ENCODE assay signal across 15 cellular contexts in the genomic region with DNA sequence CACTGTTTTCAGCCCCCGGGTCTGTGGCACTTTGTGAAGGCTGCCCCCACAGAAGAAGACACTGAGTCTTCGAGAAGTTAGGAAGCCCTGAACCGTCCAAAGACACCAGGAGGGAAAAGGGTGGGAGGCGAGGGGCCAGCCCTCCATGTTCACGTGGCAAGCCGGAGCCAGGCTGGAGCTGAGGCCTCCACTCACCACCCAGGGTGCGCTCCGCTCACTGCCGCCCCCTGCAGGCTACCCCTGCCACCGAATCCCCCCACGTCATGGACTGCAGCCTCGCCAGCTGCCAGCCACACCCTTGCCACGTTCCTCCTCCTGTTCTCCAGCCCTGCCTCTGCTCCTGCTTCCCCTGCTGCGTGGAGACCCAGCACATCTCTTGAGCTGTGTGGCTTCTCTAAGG. TPM values are rescaled to one million over a fixed set of nuclear protein-coding genes. Genes with fewer than 3 reads are reported as not detected.
DNase-seq lines count a peak whose midpoint lies in the region; ATAC-seq, FAIRE-seq and TF ChIP-seq lines count a peak whose summit lies in the region.
"Had no signal": no experiment of that assay in that cellular context is flagged by ENCODE, and none has a peak within 500 bp of the region (broad histone marks: within the 10 kb centered on the region; RNA-seq: fewer than 3 reads in every experiment).

No MANE protein-coding gene starts in this region.

- intact Hi-C loops in K562 (cut with micrococcal nuclease) (no loop called here), ascending aorta (cut with DNase I) (no loop called here)

- H3K4me1 ChIP-seq in K562 (replicated peaks in 1 of 2; ENCODE audit: control insufficient read depth in 2 of 2, insufficient read depth in 2 of 2, low read length in 2 of 2) (peaks cover 0 to 14% of the 10 kb centered on the region in 2 experiments; a peak in 1 of 5 replicates), ascending aorta (no peaks in the 10 kb centered on the region)
- H3K4me1 ChIP-seq: left ventricle myocardium inferior had no signal

- no peaks in the 10 kb centered on the region for H3K79me2 ChIP-seq in K562 (ENCODE audit: control insufficient read depth, insufficient read depth, low read length)

- no peak for TF ChIP-seq EP300 in K562 (IDR thresholded peaks at IDR 0.05; ENCODE audit: low read length)

- TF ChIP-seq CTCF in GM06990 (IDR thresholded peaks at IDR 0.05; ENCODE audit: insufficient read depth, low read length, poor library complexity, severe bottlenecking), result peak; percentile 36
- peak; percentile 45 for TF ChIP-seq CTCF in LNCaP clone FGC (IDR thresholded peaks at IDR 0.05; ENCODE audit: control insufficient read depth, extremely low read depth, insufficient read depth)
- TF ChIP-seq CTCF in K562 (IDR thresholded peaks at IDR 0.05 in 2 of 3, conservative IDR thresholded peaks at IDR 0.05 in 1 of 3; ENCODE audit: insufficient read depth in 2 of 3, low read depth in 1 of 3, low read length in 3 of 3), result peak; percentile 59 to 76 (median 67)
- TF ChIP-seq CTCF in ascending aorta (IDR thresholded peaks at IDR 0.05), result no peak

- H2AFZ ChIP-seq in K562 (ENCODE audit: low read depth, low read length), result no peak overlapping the region

- H3K9ac ChIP-seq in K562 (ENCODE audit: insufficient read depth in 1 of 2, low read depth in 2 of 2, low read length in 2 of 2), result no peak overlapping the region; a peak in 1 of 4 replicates

- DNase-seq in AML-193 (lab: John Stamatoyannopoulos, UW) (peak; percentile 7 to 12), GM06990 (ENCODE audit: extremely low read depth, insufficient read length) (no peak), LNCaP clone FGC (ENCODE audit: low read depth) (no peak), K562 (ENCODE audit: extremely low read depth in 1 of 4, low spot score in 3 of 4) (peak; percentile 49 to 84 (median 76)), amygdala (lab: John Stamatoyannopoulos, UW) (no peak), ascending aorta (ENCODE audit: low spot score in 2 of 2) (no peak)
- DNase-seq: activated naive CD8-positive, alpha-beta T cell treated with anti-CD3 and anti-CD28 coated beads, Interleukin-2, amount 10 ng/mL, durations not matched to agents 7 days and 5 days; CD8-positive, alpha-beta memory T cell; left ventricle myocardium inferior; NCI-H1048; NCI-H2171 treated with DMSO at 0.1 percent for 48 hours had no signal

- in situ Hi-C loops in K562 (cut with MboI), result loop anchor here (25.0 kb wide), 1 partner anchor 363 kb away; no protein-coding TSS in a partner anchor

- H3K27ac ChIP-seq in K562 (ENCODE audit: extremely low read depth, low read depth, low read length) (no peak overlapping the region), ascending aorta (no peak overlapping the region)
- H3K27ac ChIP-seq: HL-60, left ventricle myocardium inferior, thoracic aorta had no signal

- H3K4me3 ChIP-seq in GM06990 (replicated peaks; ENCODE audit: low read depth, low read length) (no peak overlapping the region), LNCaP clone FGC (ENCODE audit: low read depth, low read length) (no peak overlapping the region), K562 (no peak overlapping the region), ascending aorta (no peak overlapping the region)
- H3K4me3 ChIP-seq: left ventricle myocardium inferior, thoracic aorta had no signal

- H4K20me1 ChIP-seq in K562 (replicated peaks; ENCODE audit: control insufficient read depth, insufficient read depth, low read length), result no peaks in the 10 kb centered on the region

- H3K4me2 ChIP-seq in K562 (ENCODE audit: insufficient read depth, low read length), result no peak overlapping the region

- BruUV-seq in K562 (replicated peaks; lab: Mats Ljungman, UMichigan), result no TSS peak

- H3K36me3 ChIP-seq in GM06990 (ENCODE audit: control insufficient read depth, insufficient read depth, low read length) (no peaks in the 10 kb centered on the region), K562 (ENCODE audit: control insufficient read depth, insufficient read depth, low read length) (no peaks in the 10 kb centered on the region), ascending aorta (no peaks in the 10 kb centered on the region)
- H3K36me3 ChIP-seq: left ventricle myocardium inferior, thoracic aorta had no signal

- peak; percentile 84 for ATAC-seq in K562
- ATAC-seq in HG03280 (IDR thresholded peaks at IDR 0.05; ENCODE audit: unreplicated experiment), result no peak
- no peak for ATAC-seq in HG02885 (IDR thresholded peaks at IDR 0.05; ENCODE audit: poor library complexity, unreplicated experiment)

- POLR2A ChIA-PET in K562 (lab: Yijun Ruan, JAX), result interaction anchor here (0.6 to 0.7 kb wide), 2 partner anchors 16 to 176 kb away, joined by 3 read pairs; no protein-coding TSS in a partner anchor

- H3K27me3 ChIP-seq in GM06990 (replicated peaks; ENCODE audit: control insufficient read depth, insufficient read depth, low read length) (no peaks in the 10 kb centered on the region; the same call in 1 of the 2 replicates), K562 (ENCODE audit: control insufficient read depth in 2 of 2, insufficient read depth in 2 of 2, low read length in 2 of 2) (peaks cover 36 to 84% of the 10 kb centered on the region in 2 experiments), ascending aorta (no peaks in the 10 kb centered on the region)

- FAIRE-seq in K562 (lab: Jason Lieb, UNC), result no peak

- no peaks in the 10 kb centered on the region for H3K9me1 ChIP-seq in K562 (ENCODE audit: control insufficient read depth, insufficient read depth, low read length)

- TF ChIP-seq RAD21 in K562 (CRISPR knock-in tag; conservative IDR thresholded peaks at IDR 0.05 in 1 of 2, IDR thresholded peaks at IDR 0.05 in 1 of 2), result 0 out of 4 replicates have a peak, but pooled peaks of 1 of the 2 experiments have one; percentile 16

- no peaks in the 10 kb centered on the region for H3K9me3 ChIP-seq in K562 (replicated peaks; ENCODE audit: control insufficient read depth, insufficient read depth, low read depth, low read length)
- H3K9me3 ChIP-seq in ascending aorta, result no peaks in the 10 kb centered on the region
- H3K9me3 ChIP-seq: left ventricle myocardium inferior, thoracic aorta had no signal

- WGBS in K562 (ENCODE audit: insufficient coverage, low coverage, missing lambda C conversion rate), result 4% methylated on average over 14 of the region's 14 CpGs

- TF ChIP-seq POLR2A in K562 (conservative IDR thresholded peaks at IDR 0.05), result no peak

- CTCF ChIA-PET in K562 (lab: Yijun Ruan, JAX; ENCODE audit: low intra/inter-chr PET ratio), result no interaction called here

TF ChIP-seq in K562, 482 proteins besides CTCF, POLR2A, EP300 and RAD21 (continues in another document):
- TF ChIP-seq CEBPB (tag; IDR thresholded peaks at IDR 0.05), result no peak
- no peak for TF ChIP-seq SIN3A (IDR thresholded peaks at IDR 0.05; ENCODE audit: borderline replicate concordance in 2 of 2, control insufficient read depth in 1 of 2, low read depth in 2 of 2, low read length in 2 of 2)
- no peak for TF ChIP-seq DDX20 (tag; IDR thresholded peaks at IDR 0.05; ENCODE audit: low read depth)
- TF ChIP-seq ZNF124 (CRISPR knock-in tag; IDR thresholded peaks at IDR 0.05), result no peak
- no peak for TF ChIP-seq CREB1 (IDR thresholded peaks at IDR 0.05)
- TF ChIP-seq CREB1 (CRISPR knock-in tag; IDR thresholded peaks at IDR 0.05), result 0 out of 2 replicates have a peak, but pooled peaks have one; percentile 35
- TF ChIP-seq, protein P1, sequence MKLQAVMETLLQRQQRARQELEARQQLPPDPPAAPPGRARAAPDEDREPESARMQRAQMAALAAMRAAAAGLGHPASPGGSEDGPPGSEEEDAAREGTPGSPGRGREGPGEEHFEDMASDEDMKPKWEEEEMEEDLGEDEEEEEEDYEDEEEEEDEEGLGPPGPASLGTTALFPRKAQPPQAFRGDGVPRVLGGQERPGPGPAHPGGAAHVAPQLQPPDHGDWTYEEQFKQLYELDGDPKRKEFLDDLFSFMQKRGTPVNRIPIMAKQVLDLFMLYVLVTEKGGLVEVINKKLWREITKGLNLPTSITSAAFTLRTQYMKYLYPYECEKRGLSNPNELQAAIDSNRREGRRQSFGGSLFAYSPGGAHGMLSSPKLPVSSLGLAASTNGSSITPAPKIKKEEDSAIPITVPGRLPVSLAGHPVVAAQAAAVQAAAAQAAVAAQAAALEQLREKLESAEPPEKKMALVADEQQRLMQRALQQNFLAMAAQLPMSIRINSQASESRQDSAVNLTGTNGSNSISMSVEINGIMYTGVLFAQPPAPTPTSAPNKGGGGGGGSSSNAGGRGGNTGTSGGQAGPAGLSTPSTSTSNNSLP (IDR thresholded peaks at IDR 0.05; ENCODE audit: borderline replicate concordance, low read depth, low read length), result no peak
- no peak for TF ChIP-seq ZC3H11A (IDR thresholded peaks at IDR 0.05; ENCODE audit: low read depth, low read length)
- no peak for TF ChIP-seq MTF1 (CRISPR knock-in tag; IDR thresholded peaks at IDR 0.05; ENCODE audit: borderline replicate concordance)
- peak; percentile 56; the same call in 1 of the 2 replicates for TF ChIP-seq TFAP4 (CRISPR knock-in tag; IDR thresholded peaks at IDR 0.05; ENCODE audit: borderline replicate concordance)

RNA-seq across cellular contexts. Expression of gene EN2, which starts 59.0 kb away (rescaled TPM):
- total RNA-seq in K562 (2011; cell fraction: chromatin; rRNA removed; ENCODE audit: low replicate concordance), result not detected in 2 replicates
- not detected in 2 replicates for total RNA-seq in K562 (2011; cell fraction: nucleolus; rRNA removed)
- total RNA-seq in K562 (2011; cell fraction: nucleoplasm; rRNA removed), result not detected in 2 replicates
- total RNA-seq in K562 (2014; rRNA removed) (0.08 TPM in 1 of 2 replicates, not detected in the other), K562 (2014; rRNA removed; fragmentation: Illumina TruSeq; extraction: Trizol) (not detected in 2 replicates), K562 (2015; rRNA removed; fragmentation: Illumina TruSeq; extraction: Trizol) (not detected in 2 replicates), K562 (2021) (0.04 TPM in 1 of 2 replicates, not detected in the other), ascending aorta (not detected)
- polyA plus RNA-seq in K562 (2011; rRNA removed) (not detected in 2 replicates), K562 (2014; fragmentation: Illumina TruSeq; extraction: Trizol) (0.04 TPM in 1 of 2 replicates, not detected in the other), K562 (2014; fragmentation: Nextera tagmentation; extraction: Ambion mirVana) (not detected), K562 (2014; rRNA removed) (0.04 and 0.07 TPM in 2 replicates)
- not detected in 2 replicates for polyA plus RNA-seq in K562 (2011; cell fraction: cytosol; rRNA removed)
- polyA plus RNA-seq in K562 (2011; cell fraction: nucleus; rRNA removed), result not detected in 2 replicates
- polyA plus RNA-seq in K562 (2012), result 0.07 and 0.09 TPM in 2 replicates
- not detected in 2 replicates for polyA minus RNA-seq in K562 (2011; rRNA and poly(A)+ RNA removed)
- not detected in 2 replicates for polyA minus RNA-seq in K562 (2011; cell fraction: cytosol; rRNA and poly(A)+ RNA removed)
- polyA minus RNA-seq in K562 (2011; cell fraction: nucleus; rRNA and poly(A)+ RNA removed), result not detected in 2 replicates
- total RNA-seq: activated naive CD8-positive, alpha-beta T cell treated with anti-CD3 and anti-CD28 coated beads, Interleukin-2, amount 10 ng/mL, durations not matched to agents 7 days and 5 days; CD8-positive, alpha-beta memory T cell had no signal
- polyA plus RNA-seq: CD8-positive, alpha-beta memory T cell had no signal

Comparison
In these comparisons a context has a peak if more than half of its experiments do, and no peak if none do; other contexts are left out.
1. DNase-seq: peak in AML-193 (2 of 2) and K562 (4 of 4); none in GM06990 (single experiment), LNCaP clone FGC (single experiment), amygdala (0 of 56) and ascending aorta (0 of 2).
2. CTCF ChIP-seq: peak in GM06990 (single experiment), LNCaP clone FGC (single experiment) and K562 (3 of 3); none in ascending aorta (0 of 3).